ENCODE assay signal across 1 cellular context in the genomic region with DNA sequence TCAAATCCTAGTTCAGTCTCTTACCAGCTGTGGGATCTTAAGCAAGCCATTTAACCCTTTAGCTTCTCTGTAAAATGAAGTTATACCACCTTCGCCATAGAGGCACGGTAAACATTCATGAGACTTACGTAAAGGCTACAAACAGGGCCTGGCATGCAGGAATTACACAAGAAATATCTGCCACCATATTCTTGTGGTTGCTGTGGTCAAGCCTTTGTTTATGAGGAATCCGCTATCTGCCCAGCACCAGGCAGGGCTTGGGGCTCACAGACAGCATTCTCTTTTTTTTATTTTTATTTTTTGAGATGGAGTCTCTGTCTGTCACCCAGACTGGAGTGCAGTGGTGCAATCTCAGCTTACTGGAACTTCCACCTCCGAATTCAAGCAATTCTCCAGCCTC.
TF ChIP-seq lines count a peak whose summit lies in the region.

No MANE protein-coding gene starts in this region.

TF ChIP-seq in HepG2, 621 proteins besides CTCF, POLR2A, EP300 and RAD21:
- TF ChIP-seq, protein P1, sequence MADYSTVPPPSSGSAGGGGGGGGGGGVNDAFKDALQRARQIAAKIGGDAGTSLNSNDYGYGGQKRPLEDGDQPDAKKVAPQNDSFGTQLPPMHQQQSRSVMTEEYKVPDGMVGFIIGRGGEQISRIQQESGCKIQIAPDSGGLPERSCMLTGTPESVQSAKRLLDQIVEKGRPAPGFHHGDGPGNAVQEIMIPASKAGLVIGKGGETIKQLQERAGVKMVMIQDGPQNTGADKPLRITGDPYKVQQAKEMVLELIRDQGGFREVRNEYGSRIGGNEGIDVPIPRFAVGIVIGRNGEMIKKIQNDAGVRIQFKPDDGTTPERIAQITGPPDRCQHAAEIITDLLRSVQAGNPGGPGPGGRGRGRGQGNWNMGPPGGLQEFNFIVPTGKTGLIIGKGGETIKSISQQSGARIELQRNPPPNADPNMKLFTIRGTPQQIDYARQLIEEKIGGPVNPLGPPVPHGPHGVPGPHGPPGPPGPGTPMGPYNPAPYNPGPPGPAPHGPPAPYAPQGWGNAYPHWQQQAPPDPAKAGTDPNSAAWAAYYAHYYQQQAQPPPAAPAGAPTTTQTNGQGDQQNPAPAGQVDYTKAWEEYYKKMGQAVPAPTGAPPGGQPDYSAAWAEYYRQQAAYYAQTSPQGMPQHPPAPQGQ (CRISPR knock-in tag; IDR thresholded peaks at IDR 0.05; ENCODE audit: borderline replicate concordance) = no peak
- TF ChIP-seq ZNF652 (CRISPR knock-in tag; IDR thresholded peaks at IDR 0.05; ENCODE audit: borderline replicate concordance, low read depth) = 0 out of 2 replicates have a peak, but pooled peaks have one; percentile 11
